In genomic region chrX:23779025-23779424, GRCh38 we compare ENCODE assay signal across 12 cellular contexts. TPM values are rescaled to one million over a fixed set of nuclear protein-coding genes. Genes with fewer than 3 reads are reported as not detected.
DNase-seq lines count a peak whose midpoint lies in the region; ATAC-seq, FAIRE-seq and TF ChIP-seq lines count a peak whose summit lies in the region.
"Had no signal": no experiment of that assay in that cellular context is flagged by ENCODE, and none has a peak within 500 bp of the region (broad histone marks: within the 10 kb centered on the region; RNA-seq: fewer than 3 reads in every experiment).

No MANE protein-coding gene starts in this region.

- H3K36me3 ChIP-seq in HepG2 (replicated peaks in 1 of 2; ENCODE audit: control insufficient read depth in 1 of 2, insufficient read depth in 2 of 2, low read length in 2 of 2) (no peaks in the 10 kb centered on the region), right lobe of liver (no peaks in the 10 kb centered on the region), fibroblast of lung (ENCODE audit: control insufficient read depth, insufficient read depth, low read length) (no peaks in the 10 kb centered on the region)
- H3K36me3 ChIP-seq: uterus had no signal

- in situ Hi-C loops in HepG2 (cut with HindIII; ENCODE audit: extremely low pct_ligation_motif_present, low pct_unique_long_range_greater_than_20kb): no loop called here

- H3K4me3 ChIP-seq in HepG2 (replicated peaks in 1 of 3; ENCODE audit: insufficient read depth in 1 of 3, low read depth in 2 of 3, low read length in 3 of 3) (no peak overlapping the region), right lobe of liver (no peak overlapping the region), fibroblast of lung (replicated peaks in 1 of 4; ENCODE audit: control extremely low read depth in 1 of 4, insufficient read depth in 1 of 4, low read depth in 3 of 4, low read length in 4 of 4) (no peak overlapping the region)
- H3K4me3 ChIP-seq: uterus had no signal

- 60% methylated on average over 4 of the region's 4 CpGs for whole genome bisulfite sequencing in HepG2 (ENCODE audit: low lambda C conversion rate)
- WGBS in right lobe of liver (ENCODE audit: insufficient coverage, low coverage, low lambda C conversion rate, missing lambda C conversion rate): 77% methylated on average over 4 of the region's 4 CpGs

- H3K4me1 ChIP-seq in HepG2 (ENCODE audit: insufficient read depth, low read length): peaks cover 18% of the 10 kb centered on the region
- peaks cover 0 to 5% (median 0%) of the 10 kb centered on the region in 4 donors for H3K4me1 ChIP-seq in right lobe of liver
- no peaks in the 10 kb centered on the region for H3K4me1 ChIP-seq in fibroblast of lung (ENCODE audit: control insufficient read depth, extremely low read depth, insufficient read depth, low read length)
- H3K4me1 ChIP-seq: uterus had no signal

- no peak for TF ChIP-seq CTCF in HepG2 (CRISPR knock-in tag; IDR thresholded peaks at IDR 0.05)
- TF ChIP-seq CTCF in right lobe of liver (IDR thresholded peaks at IDR 0.05): no peak
- peak in 1 of 2 donors; percentile 9 for TF ChIP-seq CTCF in fibroblast of lung (conservative IDR thresholded peaks at IDR 0.05 in 1 of 2, IDR thresholded peaks at IDR 0.05 in 1 of 2; ENCODE audit: low read depth in 1 of 2, low read length in 2 of 2)

- POLR2A ChIA-PET in HepG2 (lab: Yijun Ruan, JAX): interaction anchor here (1.0 kb wide), 1 partner anchor 123 kb away, joined by 4 read pairs; no protein-coding TSS in a partner anchor

- CTCF ChIA-PET in HepG2 (lab: Yijun Ruan, JAX; ENCODE audit: low intra/inter-chr PET ratio, low total read pairs): no interaction called here

- H3K4me2 ChIP-seq in HepG2 (ENCODE audit: low read depth, low read length) (no peak overlapping the region), fibroblast of lung (ENCODE audit: extremely low read depth, insufficient read depth, low read length) (no peak overlapping the region)

- no peak for TF ChIP-seq EP300 in HepG2 (IDR thresholded peaks at IDR 0.05; ENCODE audit: low read depth in 2 of 2, low read length in 2 of 2)
- no peak for TF ChIP-seq EP300 in HepG2 (CRISPR knock-in tag; IDR thresholded peaks at IDR 0.05; ENCODE audit: borderline replicate concordance)

- H3K9ac ChIP-seq in HepG2 (ENCODE audit: insufficient read depth, low read depth, low read length) (no peak overlapping the region), fibroblast of lung (ENCODE audit: insufficient read depth, low read length) (no peak overlapping the region)

- intact Hi-C loops in HepG2 (cut with micrococcal nuclease; ENCODE audit: unreplicated experiment): no loop called here
- intact Hi-C loops in right lobe of liver (cut with DNase I): no loop called here

- H2AFZ ChIP-seq in HepG2 (ENCODE audit: low read length): no peak overlapping the region
- H2AFZ ChIP-seq in fibroblast of lung (ENCODE audit: low read length): no peak overlapping the region

- no peak for DNase-seq in HepG2 (ENCODE audit: low spot score)
- no peak for DNase-seq in right lobe of liver
- DNase-seq in RCC 7860 (ENCODE audit: low spot score): peak; percentile 51
- peak; percentile 28 to 59 for DNase-seq in fibroblast of lung (ENCODE audit: low read depth in 2 of 2)
- DNase-seq in stromal cell of bone marrow (ENCODE audit: low read depth): peak; percentile 64
- no peak for DNase-seq in NCI-H1436 treated with DMSO at 0.1 percent for 48 hours (lab: John Stamatoyannopoulos, UW)
- DNase-seq: NCI-H2029 treated with DMSO at 0.1 percent for 48 hours; stimulated activated CD4-positive, alpha-beta T cell treated with anti-CD3 and anti-CD28 coated beads, Interleukin-12 subunit alpha, Interleukin-12 subunit beta, amount 100 ng/mL, for 4 hours; uterus had no signal

- H3K27me3 ChIP-seq in HepG2 (ENCODE audit: control insufficient read depth in 1 of 2, insufficient read depth in 2 of 2, low read length in 2 of 2): no peaks in the 10 kb centered on the region; a peak in 1 of 5 replicates
- H3K27me3 ChIP-seq in right lobe of liver: no peaks in the 10 kb centered on the region
- no peaks in the 10 kb centered on the region for H3K27me3 ChIP-seq in fibroblast of lung (ENCODE audit: control insufficient read depth, insufficient read depth, low read length)
- H3K27me3 ChIP-seq: uterus had no signal

- no TSS peak for BruUV-seq in HepG2 (replicated peaks; lab: Mats Ljungman, UMichigan)

- no peak for FAIRE-seq in HepG2 (lab: Jason Lieb, UNC)
- FAIRE-seq in RCC 7860 (lab: Jason Lieb, UNC): peak; percentile 70
- FAIRE-seq: frontal cortex had no signal

- TF ChIP-seq POLR2A in HepG2 (IDR thresholded peaks at IDR 0.05; ENCODE audit: insufficient read depth in 1 of 2, low read depth in 2 of 2, low read length in 2 of 2) (no peak), right lobe of liver (IDR thresholded peaks at IDR 0.05) (no peak)

- TF ChIP-seq RAD21 in HepG2 (CRISPR knock-in tag; IDR thresholded peaks at IDR 0.05): no peak

- H4K20me1 ChIP-seq in HepG2 (ENCODE audit: insufficient read depth, low read length) (peaks cover 5% of the 10 kb centered on the region), fibroblast of lung (ENCODE audit: control insufficient read depth, extremely low read depth, insufficient read depth, low read length) (no peaks in the 10 kb centered on the region)

- no peak for ATAC-seq in HepG2
- no peak for ATAC-seq in right lobe of liver
- ATAC-seq in HG02610 (IDR thresholded peaks at IDR 0.05; ENCODE audit: unreplicated experiment): no peak
- no peak for ATAC-seq in HG03175 (IDR thresholded peaks at IDR 0.05; ENCODE audit: unreplicated experiment)

- H3K79me2 ChIP-seq in HepG2 (ENCODE audit: insufficient read depth, low read length) (peaks cover 19% of the 10 kb centered on the region), fibroblast of lung (ENCODE audit: control insufficient read depth, insufficient read depth, low read length) (no peaks in the 10 kb centered on the region)

- H3K9me3 ChIP-seq in HepG2 (ENCODE audit: low read length) (no peaks in the 10 kb centered on the region), right lobe of liver (no peaks in the 10 kb centered on the region), fibroblast of lung (ENCODE audit: control insufficient read depth, insufficient read depth, low read depth, low read length) (no peaks in the 10 kb centered on the region)
- H3K9me3 ChIP-seq: uterus had no signal

- H3K27ac ChIP-seq in HepG2 (ENCODE audit: extremely low read length, insufficient read depth, low read length): peak overlapping the region; percentile 8
- H3K27ac ChIP-seq in right lobe of liver: no peak overlapping the region
- H3K27ac ChIP-seq in fibroblast of lung (ENCODE audit: insufficient read depth, low read length): no peak overlapping the region
- H3K27ac ChIP-seq: uterus had no signal

RNA-seq across cellular contexts. Expression of gene SAT1, which starts 3.9 kb away (rescaled TPM):
- 216 and 237 TPM in 2 replicates for total RNA-seq in HepG2 (2016; rRNA removed; fragmentation: Illumina TruSeq; extraction: Trizol)
- 71.5 and 78.9 TPM in 2 replicates for total RNA-seq in HepG2 (2016; cell fraction: cytosol; rRNA removed; fragmentation: Illumina TruSeq; extraction: Trizol; ENCODE audit: low read depth)
- 224 and 242 TPM in 2 replicates for total RNA-seq in HepG2 (2016; cell fraction: insoluble cytoplasmic fraction; rRNA removed; fragmentation: Illumina TruSeq; extraction: Trizol)
- 183 and 209 TPM in 2 replicates for total RNA-seq in HepG2 (2016; cell fraction: membrane; rRNA removed; fragmentation: Illumina TruSeq; extraction: Trizol)
- total RNA-seq in HepG2 (2016; cell fraction: nucleus; rRNA removed; fragmentation: Illumina TruSeq; extraction: Trizol): 221 and 242 TPM in 2 replicates
- polyA plus RNA-seq in HepG2 (2011; rRNA removed): 1,213 and 1,243 TPM in 2 replicates
- 501 and 788 TPM in 2 replicates for polyA plus RNA-seq in HepG2 (2011; cell fraction: cytosol; rRNA removed)
- polyA plus RNA-seq in HepG2 (2011; cell fraction: nucleus; rRNA removed): 2,273 and 3,133 TPM in 2 replicates
- polyA plus RNA-seq in HepG2 (2012): 931 and 961 TPM in 2 replicates
- 82.9 and 86.6 TPM in 2 replicates for polyA plus RNA-seq in HepG2 (2016; cell fraction: cytosol; fragmentation: Illumina TruSeq; extraction: Trizol; ENCODE audit: low read depth)
- 238 and 267 TPM in 2 replicates for polyA plus RNA-seq in HepG2 (2016; cell fraction: insoluble cytoplasmic fraction; fragmentation: Illumina TruSeq; extraction: Trizol; ENCODE audit: low read depth)
- 166 and 177 TPM in 2 replicates for polyA plus RNA-seq in HepG2 (2016; cell fraction: membrane; fragmentation: Illumina TruSeq; extraction: Trizol; ENCODE audit: low read depth)
- polyA plus RNA-seq in HepG2 (2016; cell fraction: nucleus; fragmentation: Illumina TruSeq; extraction: Trizol; ENCODE audit: insufficient read depth, low read depth): 367 and 400 TPM in 2 replicates
- polyA minus RNA-seq in HepG2 (2011; rRNA and poly(A)+ RNA removed; ENCODE audit: low replicate concordance): 38.8 and 128 TPM in 2 replicates
- 149 and 175 TPM in 2 replicates for polyA minus RNA-seq in HepG2 (2011; cell fraction: cytosol; rRNA and poly(A)+ RNA removed)
- 734 and 963 TPM in 2 replicates for polyA minus RNA-seq in HepG2 (2011; cell fraction: nucleus; rRNA and poly(A)+ RNA removed)
- 100 to 1,000 TPM; 215 to 640 (median 291) TPM for total RNA-seq in right lobe of liver
- 148 TPM in 2 replicates for total RNA-seq in fibroblast of lung
- 118 and 151 TPM in 2 replicates for polyA plus RNA-seq in fibroblast of lung
- polyA plus RNA-seq in fibroblast of lung (2012): 68.5 and 99.8 TPM in 2 replicates
- 7.4 and 17.1 TPM in 2 replicates for polyA minus RNA-seq in fibroblast of lung (ENCODE audit: low replicate concordance)

RNA-seq across cellular contexts. Expression of gene ACOT9, which starts 35.9 kb away (rescaled TPM):
- total RNA-seq in HepG2 (2016; rRNA removed; fragmentation: Illumina TruSeq; extraction: Trizol) (35.1 and 36.9 TPM in 2 replicates), right lobe of liver (10 to 100 TPM in 5 of 6 experiments, 1 to 10 TPM in 1; 8.9 to 20.2 (median 14.6) TPM), fibroblast of lung (33.1 and 42.3 TPM in 2 replicates)
- 9.2 and 9.7 TPM in 2 replicates for total RNA-seq in HepG2 (2016; cell fraction: cytosol; rRNA removed; fragmentation: Illumina TruSeq; extraction: Trizol; ENCODE audit: low read depth)
- total RNA-seq in HepG2 (2016; cell fraction: insoluble cytoplasmic fraction; rRNA removed; fragmentation: Illumina TruSeq; extraction: Trizol): 34.3 and 34.8 TPM in 2 replicates
- total RNA-seq in HepG2 (2016; cell fraction: membrane; rRNA removed; fragmentation: Illumina TruSeq; extraction: Trizol): 9.3 and 11.4 TPM in 2 replicates
- 35.5 and 38.1 TPM in 2 replicates for total RNA-seq in HepG2 (2016; cell fraction: nucleus; rRNA removed; fragmentation: Illumina TruSeq; extraction: Trizol)
- polyA plus RNA-seq in HepG2 (2011; rRNA removed) (28.7 and 33.3 TPM in 2 replicates), fibroblast of lung (68.7 and 70.9 TPM in 2 replicates)
- polyA plus RNA-seq in HepG2 (2011; cell fraction: cytosol; rRNA removed): 13.6 and 18.4 TPM in 2 replicates
- polyA plus RNA-seq in HepG2 (2011; cell fraction: nucleus; rRNA removed): 46.5 and 58.9 TPM in 2 replicates
- 21.9 and 23.2 TPM in 2 replicates for polyA plus RNA-seq in HepG2 (2012)
- polyA plus RNA-seq in HepG2 (2016; cell fraction: cytosol; fragmentation: Illumina TruSeq; extraction: Trizol; ENCODE audit: low read depth): 3.1 and 3.8 TPM in 2 replicates
- 26.2 and 26.3 TPM in 2 replicates for polyA plus RNA-seq in HepG2 (2016; cell fraction: insoluble cytoplasmic fraction; fragmentation: Illumina TruSeq; extraction: Trizol; ENCODE audit: low read depth)
- polyA plus RNA-seq in HepG2 (2016; cell fraction: membrane; fragmentation: Illumina TruSeq; extraction: Trizol; ENCODE audit: low read depth): 5.8 and 5.9 TPM in 2 replicates
- 71.1 and 73.9 TPM in 2 replicates for polyA plus RNA-seq in HepG2 (2016; cell fraction: nucleus; fragmentation: Illumina TruSeq; extraction: Trizol; ENCODE audit: insufficient read depth, low read depth)
- polyA minus RNA-seq in HepG2 (2011; rRNA and poly(A)+ RNA removed; ENCODE audit: low replicate concordance): 21.3 and 33.6 TPM in 2 replicates
- 14.2 and 15.7 TPM in 2 replicates for polyA minus RNA-seq in HepG2 (2011; cell fraction: cytosol; rRNA and poly(A)+ RNA removed)
- polyA minus RNA-seq in HepG2 (2011; cell fraction: nucleus; rRNA and poly(A)+ RNA removed): 34.6 and 40.5 TPM in 2 replicates
- polyA plus RNA-seq in fibroblast of lung (2012): 60.8 and 65.7 TPM in 2 replicates
- 8.4 and 11.4 TPM in 2 replicates for polyA minus RNA-seq in fibroblast of lung (ENCODE audit: low replicate concordance)

Comparison
In these comparisons a context has a peak if more than half of its experiments do, and no peak if none do; other contexts are left out.
1. DNase-seq: peak in RCC 7860 (single experiment), fibroblast of lung (2 of 2) and stromal cell of bone marrow (single experiment); none in HepG2 (single experiment), right lobe of liver (0 of 3) and NCI-H1436 treated with DMSO at 0.1 percent for 48 hours (single experiment).